8 cellular contexts compared by ENCODE assay signal in genomic region chr15:41585140-41586047, GRCh38. TPM values are rescaled to one million over a fixed set of nuclear protein-coding genes. Genes with fewer than 3 reads are reported as not detected.
A peak's percentile ranks its signal among the peaks of the same experiment; 100 is the strongest.
DNase-seq lines count a peak whose midpoint lies in the region; ATAC-seq lines count a peak whose summit lies in the region.

No MANE protein-coding gene starts in this region.

- POLR2A ChIA-PET in activated CD4-positive, alpha-beta T cell treated with anti-CD3 and anti-CD28 coated beads, Interleukin-2, amount 10 ng/mL, durations not matched to agents 7 days and 5 days (lab: Charles Lee) = no interaction called here

- peaks cover 57% of the 10 kb centered on the region for H3K27me3 Mint-ChIP-seq in activated CD4-positive, alpha-beta T cell treated with anti-CD3 and anti-CD28 coated beads, Interleukin-2, amount 10 ng/mL, durations not matched to agents 7 days and 5 days
- peaks cover 38 to 51% of the 10 kb centered on the region in 2 donors for H3K27me3 Mint-ChIP-seq in effector memory CD8-positive, alpha-beta T cell
- peaks cover 19% of the 10 kb centered on the region for H3K27me3 Mint-ChIP-seq in memory B cell

- peak overlapping the region; percentile 56 for H3K4me3 Mint-ChIP-seq in activated CD4-positive, alpha-beta T cell treated with anti-CD3 and anti-CD28 coated beads, Interleukin-2, amount 10 ng/mL, durations not matched to agents 7 days and 5 days
- H3K4me3 Mint-ChIP-seq in effector memory CD8-positive, alpha-beta T cell = peak overlapping the region; percentile 60 to 72
- peak overlapping the region; percentile 84 for H3K4me3 Mint-ChIP-seq in memory B cell

- peak; percentile 78 for ATAC-seq in effector memory CD8-positive, alpha-beta T cell (replicated peaks)
- ATAC-seq in memory B cell (ENCODE audit: low read depth) = peak; percentile 78
- no peak for ATAC-seq in GM19455 (IDR thresholded peaks at IDR 0.05; ENCODE audit: unreplicated experiment)
- no peak for ATAC-seq in HG02623 (IDR thresholded peaks at IDR 0.05; ENCODE audit: unreplicated experiment)

- DNase-seq in SIG-M5 treated with dmso at 0.1 percent for 504 hours (lab: John Stamatoyannopoulos, UW; ENCODE audit: unreplicated experiment) (peak; percentile 3), SIG-M5 (lab: John Stamatoyannopoulos, UW) (no peak), memory B cell (ENCODE audit: low spot score in 2 of 2) (peak; percentile 17 to 33)
- DNase-seq in activated CD4-positive, alpha-beta T cell treated with anti-CD3 and anti-CD28 coated beads, Interleukin-2, amount 10 ng/mL, durations not matched to agents 7 days and 5 days = peak; percentile 16
- DNase-seq in effector memory CD8-positive, alpha-beta T cell = peak in 2 of 3 experiments; percentile 16
- DNase-seq in stimulated activated CD8-positive, alpha-beta memory T cell treated with anti-CD3 and anti-CD28 coated beads, Interleukin-4, amount 100 ng/mL, for 4 hours (ENCODE audit: low read depth in 2 of 2, low spot score in 1 of 2) = peak; percentile 5 to 6

- H3K27ac Mint-ChIP-seq in activated CD4-positive, alpha-beta T cell treated with anti-CD3 and anti-CD28 coated beads, Interleukin-2, amount 10 ng/mL, durations not matched to agents 7 days and 5 days = no peak overlapping the region
- H3K27ac Mint-ChIP-seq in effector memory CD8-positive, alpha-beta T cell = no peak overlapping the region
- no peak overlapping the region for H3K27ac Mint-ChIP-seq in memory B cell

- H3K36me3 Mint-ChIP-seq in activated CD4-positive, alpha-beta T cell treated with anti-CD3 and anti-CD28 coated beads, Interleukin-2, amount 10 ng/mL, durations not matched to agents 7 days and 5 days (ENCODE audit: low read depth) = no peaks in the 10 kb centered on the region
- no peaks in the 10 kb centered on the region for H3K36me3 Mint-ChIP-seq in effector memory CD8-positive, alpha-beta T cell (ENCODE audit: insufficient read depth)
- no peaks in the 10 kb centered on the region for H3K36me3 Mint-ChIP-seq in memory B cell

- CTCF ChIA-PET in activated CD4-positive, alpha-beta T cell treated with anti-CD3 and anti-CD28 coated beads, Interleukin-2, amount 10 ng/mL, durations not matched to agents 7 days and 5 days (lab: Charles Lee) = interaction anchor here (0.7 to 1.8 kb wide), 4 partner anchors 23 to 110 kb away, joined by 3 to 10 read pairs (median 4); no protein-coding TSS in a partner anchor

- no peaks in the 10 kb centered on the region for H3K9me3 Mint-ChIP-seq in activated CD4-positive, alpha-beta T cell treated with anti-CD3 and anti-CD28 coated beads, Interleukin-2, amount 10 ng/mL, durations not matched to agents 7 days and 5 days
- H3K9me3 Mint-ChIP-seq in effector memory CD8-positive, alpha-beta T cell = no peaks in the 10 kb centered on the region
- H3K9me3 Mint-ChIP-seq in memory B cell = no peaks in the 10 kb centered on the region

- H3K4me1 Mint-ChIP-seq in activated CD4-positive, alpha-beta T cell treated with anti-CD3 and anti-CD28 coated beads, Interleukin-2, amount 10 ng/mL, durations not matched to agents 7 days and 5 days = peaks cover 8% of the 10 kb centered on the region
- peaks cover 3 to 7% of the 10 kb centered on the region in 2 donors for H3K4me1 Mint-ChIP-seq in effector memory CD8-positive, alpha-beta T cell (ENCODE audit: low read depth in 2 of 2)
- peaks cover 4% of the 10 kb centered on the region for H3K4me1 Mint-ChIP-seq in memory B cell

RNA-seq across cellular contexts. Expression of gene TYRO3, which starts 26.4 kb away (rescaled TPM):
- 1 to 10 TPM; 1.1 to 1.9 TPM for total RNA-seq in activated CD4-positive, alpha-beta T cell treated with anti-CD3 and anti-CD28 coated beads, Interleukin-2, amount 10 ng/mL, durations not matched to agents 7 days and 5 days

RNA-seq across cellular contexts. Expression of gene RPAP1, which starts 41.3 kb away (rescaled TPM):
- 10 to 100 TPM; 33.8 to 36.3 TPM for total RNA-seq in activated CD4-positive, alpha-beta T cell treated with anti-CD3 and anti-CD28 coated beads, Interleukin-2, amount 10 ng/mL, durations not matched to agents 7 days and 5 days

Comparison
In these comparisons a context has a peak if more than half of its experiments do, and no peak if none do; other contexts are left out.
1. ATAC-seq: peak in effector memory CD8-positive, alpha-beta T cell (single experiment) and memory B cell (single experiment); none in GM19455 (single experiment) and HG02623 (single experiment).
2. Peak in every context shown above with its lines, with median percentiles within 50 percentile points of each other: H3K4me3 Mint-ChIP-seq.